In genomic region chr15:90209591-90209990, GRCh38 we compare ENCODE assay signal across 1 cellular context.
TF ChIP-seq lines count a peak whose summit lies in the region.

No MANE protein-coding gene starts in this region.

TF ChIP-seq in K562, 482 proteins besides CTCF, POLR2A, EP300 and RAD21:
- TF ChIP-seq ZFP36 (IDR thresholded peaks at IDR 0.05; ENCODE audit: low read depth, low read length, partially characterized antibody) (peak; percentile 42), HNRNPUL1 (IDR thresholded peaks at IDR 0.05; ENCODE audit: low read length) (no peak)
